ENCODE assay signal across 8 cellular contexts in the genomic region with DNA sequence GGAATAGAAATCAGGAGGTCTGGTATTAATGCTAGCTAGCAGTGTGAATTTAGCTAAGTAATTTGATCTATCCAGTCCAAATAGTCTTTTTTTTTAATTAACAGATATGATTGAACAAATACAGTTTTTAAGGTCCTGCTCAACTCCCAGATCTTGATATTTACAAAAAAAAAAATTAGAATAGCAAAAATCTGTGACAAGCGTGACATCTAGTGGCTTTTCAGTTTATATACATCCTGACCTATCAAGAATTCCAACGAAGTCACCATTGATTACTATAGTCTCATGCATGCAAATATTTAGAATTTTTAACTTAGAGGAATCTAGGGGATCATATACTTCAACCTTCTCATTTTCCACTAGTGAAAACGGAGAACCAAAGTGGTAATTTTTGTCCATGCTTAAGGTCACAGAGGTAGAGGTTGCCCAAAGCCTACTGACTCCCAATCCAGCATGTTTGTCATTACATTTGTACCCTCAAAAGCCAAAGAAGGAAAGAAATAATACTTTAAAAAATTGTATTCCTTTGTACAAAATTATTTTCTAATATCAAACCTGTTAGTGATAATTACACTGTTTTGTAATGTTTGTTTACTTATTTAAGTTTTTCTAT. TPM values are rescaled to one million over a fixed set of nuclear protein-coding genes. Genes with fewer than 3 reads are reported as not detected.
A peak's percentile ranks its signal among the peaks of the same experiment; 100 is the strongest.
DNase-seq lines count a peak whose midpoint lies in the region; ATAC-seq and TF ChIP-seq lines count a peak whose summit lies in the region.

No MANE protein-coding gene starts in this region.

- H3K4me3 Mint-ChIP-seq in endodermal cell: no peak overlapping the region

- no peaks in the 10 kb centered on the region for H3K27me3 Mint-ChIP-seq in endodermal cell (ENCODE audit: insufficient read depth)

- H3K27ac ChIP-seq in endodermal cell (ENCODE audit: low read depth, low read length): no peak overlapping the region

- no peaks in the 10 kb centered on the region for H3K9me3 ChIP-seq in endodermal cell (ENCODE audit: control insufficient read depth, low read length)

- H3K9me3 Mint-ChIP-seq in endodermal cell: no peaks in the 10 kb centered on the region

- intact Hi-C loops in sciatic nerve (cut with DNase I): no loop called here

- WGBS in endodermal cell (ENCODE audit: insufficient coverage in 1 of 2, insufficient read length in 1 of 2), 2 experiments: 16 to 17% methylated on average over 1 to 3 of the region's 3 CpGs

- H3K36me3 ChIP-seq in endodermal cell (ENCODE audit: control insufficient read depth, insufficient read depth, low read length) (no peaks in the 10 kb centered on the region), H7 (replicated peaks; ENCODE audit: control insufficient read depth, insufficient read depth, low read length) (no peaks in the 10 kb centered on the region)

- H3K27me3 ChIP-seq in endodermal cell (ENCODE audit: control insufficient read depth, insufficient read depth, low read length, poor library complexity, severe bottlenecking): no peaks in the 10 kb centered on the region
- H3K27me3 ChIP-seq in H7 (ENCODE audit: control insufficient read depth, insufficient read depth, low read length): no peaks in the 10 kb centered on the region

- peak; percentile 42 for ATAC-seq in sciatic nerve
- ATAC-seq in HG03196 (IDR thresholded peaks at IDR 0.05; ENCODE audit: unreplicated experiment): no peak

- H3K4me1 Mint-ChIP-seq in endodermal cell: no peaks in the 10 kb centered on the region

- H3K27ac Mint-ChIP-seq in endodermal cell: no peak overlapping the region

- H3K4me1 ChIP-seq in endodermal cell (ENCODE audit: control insufficient read depth, insufficient read depth, low read length): no peaks in the 10 kb centered on the region

- no peaks in the 10 kb centered on the region for H3K36me3 Mint-ChIP-seq in endodermal cell (ENCODE audit: low read depth)

- H3K4me3 ChIP-seq in endodermal cell (ENCODE audit: low read length): no peak overlapping the region
- H3K4me3 ChIP-seq in H7 (ENCODE audit: insufficient read depth, low read depth, low read length): no peak overlapping the region

- TF ChIP-seq CTCF in endodermal cell (conservative IDR thresholded peaks at IDR 0.05): peak; percentile 73

- H3K9ac ChIP-seq in endodermal cell (ENCODE audit: extremely low read depth, low read length, poor library complexity, severe bottlenecking): no peak overlapping the region

- DNase-seq in DMS153 treated with DMSO at 0.1 percent for 48 hours (lab: John Stamatoyannopoulos, UW; ENCODE audit: unreplicated experiment) (peak; percentile 11), DMS153 (lab: John Stamatoyannopoulos, UW) (no peak), NCI-H526 treated with DMSO at 0.1 percent for 48 hours (lab: John Stamatoyannopoulos, UW) (peak; percentile 19), endodermal cell (no peak), sciatic nerve (ENCODE audit: low spot score) (no peak), H7 (no peak)
- DNase-seq in activated T-cell treated with anti-CD3 and anti-CD28 coated beads, Interleukin-2, amount 50 U/mL, for 1 hour: no peak

RNA-seq across cellular contexts. Expression of a gene that starts 17.6 kb away (rescaled TPM):
- total RNA-seq in endodermal cell (100 to 1,000 TPM; 143 to 179 TPM), sciatic nerve (74.4 TPM)
- polyA plus RNA-seq in endodermal cell (2013, experiment 1 of 2): 153 TPM
- 117 TPM for polyA plus RNA-seq in endodermal cell (2013, experiment 2 of 2)
- total RNA-seq in H7 (2014; rRNA removed; shearing (Covaris generic)): 250 and 314 TPM in 2 replicates

Comparison
In these comparisons a context has a peak if more than half of its experiments do, and no peak if none do; other contexts are left out.
1. DNase-seq: peak in DMS153 treated with DMSO at 0.1 percent for 48 hours (single experiment) and NCI-H526 treated with DMSO at 0.1 percent for 48 hours (single experiment); none in DMS153 (single experiment), endodermal cell (single experiment), sciatic nerve (single experiment), activated T-cell treated with anti-CD3 and anti-CD28 coated beads, Interleukin-2, amount 50 U/mL, for 1 hour (single experiment) and H7 (single experiment).